ENCODE assay signal across 12 cellular contexts in the genomic region with DNA sequence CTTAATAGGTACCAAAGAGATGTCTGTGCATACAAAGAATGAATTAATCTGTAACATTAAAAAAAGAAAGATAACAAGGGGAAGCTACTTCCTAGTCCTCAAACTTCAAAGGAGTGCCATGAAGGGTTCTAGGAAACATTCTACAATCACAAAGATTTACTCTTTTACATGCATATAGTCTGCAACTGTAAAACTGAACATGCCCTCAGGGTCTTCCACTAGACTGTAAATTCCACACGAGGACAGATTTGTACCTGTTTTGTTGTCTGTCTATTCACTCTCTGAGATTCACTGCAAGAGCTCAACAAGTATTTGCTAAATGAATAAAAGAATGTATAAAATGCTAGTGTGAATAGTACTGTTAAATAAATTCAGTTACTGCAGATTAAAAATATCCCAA. TPM values are rescaled to one million over a fixed set of nuclear protein-coding genes. Genes with fewer than 3 reads are reported as not detected.
A peak's percentile ranks its signal among the peaks of the same experiment; 100 is the strongest.
DNase-seq lines count a peak whose midpoint lies in the region; ATAC-seq and TF ChIP-seq lines count a peak whose summit lies in the region.
"Had no signal": no experiment of that assay in that cellular context is flagged by ENCODE, and none has a peak within 500 bp of the region (broad histone marks: within the 10 kb centered on the region; RNA-seq: fewer than 3 reads in every experiment).

No MANE protein-coding gene starts in this region.

- H3K4me3 ChIP-seq in Panc1 (ENCODE audit: low read depth in 2 of 2, low read length in 2 of 2) (no peak overlapping the region), mesenchymal stem cell (ENCODE audit: insufficient read depth in 1 of 2, low read depth in 1 of 2, low read length in 2 of 2) (no peak overlapping the region)
- H3K4me3 ChIP-seq: PC-9, prostate gland had no signal

- H3K18ac ChIP-seq in mesenchymal stem cell (ENCODE audit: low read depth in 1 of 2, low read length in 2 of 2): no peak overlapping the region

- in situ Hi-C loops in Panc1 (cut with HindIII; ENCODE audit: low pct_unique_long_range_greater_than_20kb, low sequenced_read_pairs): no loop called here

- H3K9ac ChIP-seq in mesenchymal stem cell (ENCODE audit: low read length): no peak overlapping the region

- H3K4me3 Mint-ChIP-seq in activated T-cell treated with anti-CD3 and anti-CD28 coated beads, Interleukin-2, amount 50 U/mL, for 24 hours: peak overlapping the region; percentile 91
- no peak overlapping the region for H3K4me3 Mint-ChIP-seq in chondrocyte (ENCODE audit: unreplicated experiment)
- H3K4me3 Mint-ChIP-seq in stimulated activated memory B cell treated with anti-CD40 and anti-IgM and Interleukin-4, amounts not matched to agents 10 μg/mL and 1 μg/mL and 100 μg/mL, for 72 hours: peak overlapping the region; percentile 67

- no peak overlapping the region for H2AFZ ChIP-seq in mesenchymal stem cell (ENCODE audit: low read depth, low read length)
- H2AFZ ChIP-seq: PC-9 had no signal

- H3K4me1 ChIP-seq in Panc1 (ENCODE audit: control insufficient read depth, insufficient read depth, low read length): peaks cover 52% of the 10 kb centered on the region
- H3K4me1 ChIP-seq in mesenchymal stem cell (ENCODE audit: control insufficient read depth, insufficient read depth, low read depth, low read length): peaks cover 6% of the 10 kb centered on the region
- H3K4me1 ChIP-seq: prostate gland had no signal

- H3K14ac ChIP-seq in mesenchymal stem cell (ENCODE audit: low read length in 2 of 2): no peak overlapping the region

- peaks cover 16% of the 10 kb centered on the region for H3K79me1 ChIP-seq in mesenchymal stem cell (replicated peaks; ENCODE audit: low read length, poor library complexity, severe bottlenecking)

- no peak for ATAC-seq in Panc1
- ATAC-seq in stimulated activated memory B cell treated with anti-CD40 and anti-IgM and Interleukin-4, amounts not matched to agents 10 μg/mL and 1 μg/mL and 100 μg/mL, for 72 hours: no peak

- no peak overlapping the region for H2AK5ac ChIP-seq in mesenchymal stem cell (ENCODE audit: low read length, severe bottlenecking)

- no peaks in the 10 kb centered on the region for H3K9me3 Mint-ChIP-seq in activated T-cell treated with anti-CD3 and anti-CD28 coated beads, Interleukin-2, amount 50 U/mL, for 24 hours
- H3K9me3 Mint-ChIP-seq in chondrocyte (ENCODE audit: low read depth): no peaks in the 10 kb centered on the region
- no peaks in the 10 kb centered on the region for H3K9me3 Mint-ChIP-seq in stimulated activated memory B cell treated with anti-CD40 and anti-IgM and Interleukin-4, amounts not matched to agents 10 μg/mL and 1 μg/mL and 100 μg/mL, for 72 hours

- no CpG with 5 or more reads among the region's 1 CpG for WGBS in mesenchymal stem cell

- intact Hi-C loops in Panc1 (cut with micrococcal nuclease; ENCODE audit: unreplicated experiment): no loop called here

- peak overlapping the region; percentile 90 for H3K27ac Mint-ChIP-seq in activated T-cell treated with anti-CD3 and anti-CD28 coated beads, Interleukin-2, amount 50 U/mL, for 24 hours
- peak overlapping the region; percentile 27 for H3K27ac Mint-ChIP-seq in chondrocyte (ENCODE audit: unreplicated experiment)
- H3K27ac Mint-ChIP-seq in stimulated activated memory B cell treated with anti-CD40 and anti-IgM and Interleukin-4, amounts not matched to agents 10 μg/mL and 1 μg/mL and 100 μg/mL, for 72 hours: peak overlapping the region; percentile 85

- H3K9me3 ChIP-seq in Panc1 (ENCODE audit: control insufficient read depth, insufficient read depth, low read depth, low read length) (no peaks in the 10 kb centered on the region), mesenchymal stem cell (ENCODE audit: control insufficient read depth, low read length) (no peaks in the 10 kb centered on the region)
- H3K9me3 ChIP-seq: prostate gland had no signal

- H3K4ac ChIP-seq in mesenchymal stem cell (ENCODE audit: low read depth in 1 of 2, low read length in 2 of 2): no peak overlapping the region

- peaks cover 8% of the 10 kb centered on the region for H3K36me3 Mint-ChIP-seq in activated T-cell treated with anti-CD3 and anti-CD28 coated beads, Interleukin-2, amount 50 U/mL, for 24 hours (ENCODE audit: low read depth)
- no peaks in the 10 kb centered on the region for H3K36me3 Mint-ChIP-seq in chondrocyte (ENCODE audit: low read depth)
- no peaks in the 10 kb centered on the region for H3K36me3 Mint-ChIP-seq in stimulated activated memory B cell treated with anti-CD40 and anti-IgM and Interleukin-4, amounts not matched to agents 10 μg/mL and 1 μg/mL and 100 μg/mL, for 72 hours

- no peak overlapping the region for H4K91ac ChIP-seq in mesenchymal stem cell (ENCODE audit: low read length)

- H3K36me3 ChIP-seq in Panc1 (ENCODE audit: control insufficient read depth, insufficient read depth, low read length) (no peaks in the 10 kb centered on the region), mesenchymal stem cell (ENCODE audit: control insufficient read depth in 1 of 2, insufficient read depth in 2 of 2, low read depth in 1 of 2, low read length in 2 of 2) (no peaks in the 10 kb centered on the region)
- H3K36me3 ChIP-seq: prostate gland had no signal

- no peaks in the 10 kb centered on the region for H3K27me3 ChIP-seq in Panc1 (ENCODE audit: control insufficient read depth, insufficient read depth, low read length)
- no peaks in the 10 kb centered on the region for H3K27me3 ChIP-seq in mesenchymal stem cell (ENCODE audit: control insufficient read depth in 1 of 2, insufficient read depth in 1 of 2, low read length in 2 of 2)

- no peak overlapping the region for H2BK120ac ChIP-seq in mesenchymal stem cell (ENCODE audit: low read depth, low read length)

- H3K27me3 Mint-ChIP-seq in activated T-cell treated with anti-CD3 and anti-CD28 coated beads, Interleukin-2, amount 50 U/mL, for 24 hours: no peaks in the 10 kb centered on the region
- H3K27me3 Mint-ChIP-seq in chondrocyte (ENCODE audit: low read depth): no peaks in the 10 kb centered on the region
- H3K27me3 Mint-ChIP-seq in stimulated activated memory B cell treated with anti-CD40 and anti-IgM and Interleukin-4, amounts not matched to agents 10 μg/mL and 1 μg/mL and 100 μg/mL, for 72 hours: no peaks in the 10 kb centered on the region

- no peak for TF ChIP-seq CTCF in Panc1 (IDR thresholded peaks at IDR 0.05)
- TF ChIP-seq CTCF in chondrocyte (IDR thresholded peaks at IDR 0.05): no peak

- CTCF ChIA-PET in Panc1 (lab: Charles Lee): no interaction called here

- no peak overlapping the region for H2BK12ac ChIP-seq in mesenchymal stem cell (ENCODE audit: low read length in 2 of 2)

- no peak overlapping the region for H2BK15ac ChIP-seq in mesenchymal stem cell (ENCODE audit: low read depth, poor library complexity, severe bottlenecking)

- no peak overlapping the region for H3K4me2 ChIP-seq in mesenchymal stem cell (ENCODE audit: low read length, poor library complexity, severe bottlenecking)
- H3K4me2 ChIP-seq: PC-9 had no signal

- BruUV-seq in Panc1 (replicated peaks; lab: Mats Ljungman, UMichigan): no TSS peak

- H3K27ac ChIP-seq in Panc1 (ENCODE audit: low read length): peak overlapping the region; percentile 5; the same call in 1 of the 2 replicates
- H3K27ac ChIP-seq in mesenchymal stem cell (ENCODE audit: low read length, poor library complexity, severe bottlenecking): no peak overlapping the region
- H3K27ac ChIP-seq: PC-9, prostate gland had no signal

- H2BK5ac ChIP-seq in mesenchymal stem cell (ENCODE audit: low read depth, low read length, poor library complexity, severe bottlenecking): no peak overlapping the region

- POLR2A ChIA-PET in Panc1 (lab: Charles Lee): interaction anchor here (0.6 kb wide), 1 partner anchor 29 kb away, joined by 6 read pairs; no protein-coding TSS in a partner anchor

- H4K8ac ChIP-seq in mesenchymal stem cell (ENCODE audit: low read length): no peak overlapping the region

- peaks cover 75% of the 10 kb centered on the region for H3K4me1 Mint-ChIP-seq in activated T-cell treated with anti-CD3 and anti-CD28 coated beads, Interleukin-2, amount 50 U/mL, for 24 hours (ENCODE audit: low read depth)
- H3K4me1 Mint-ChIP-seq in chondrocyte (ENCODE audit: low read depth): peaks cover 65% of the 10 kb centered on the region
- peaks cover 69% of the 10 kb centered on the region for H3K4me1 Mint-ChIP-seq in stimulated activated memory B cell treated with anti-CD40 and anti-IgM and Interleukin-4, amounts not matched to agents 10 μg/mL and 1 μg/mL and 100 μg/mL, for 72 hours

- no peak overlapping the region for H3K23ac ChIP-seq in mesenchymal stem cell (ENCODE audit: low read length in 2 of 2)

- no peak for DNase-seq in activated T-cell treated with anti-CD3 and anti-CD28 coated beads, Interleukin-2, amount 50 U/mL, for 24 hours
- no peak for DNase-seq in activated T-cell treated with anti-CD3 and anti-CD28 coated beads, Interleukin-2, amount 50 U/mL, for 48 hours
- DNase-seq in Panc1 (ENCODE audit: low read depth, low spot score) (no peak), chondrocyte (ENCODE audit: low spot score) (no peak), ecto neural progenitor cell (ENCODE audit: low spot score) (no peak), mesenchymal stem cell (no peak)
- no peak for DNase-seq in stimulated activated CD4-positive, alpha-beta T cell treated with anti-CD3 and anti-CD28 coated beads, Interleukin-12 subunit alpha, Interleukin-12 subunit beta, amount 100 ng/mL, for 4 hours
- DNase-seq: NCI-H1694, NCI-H510A treated with DMSO at 0.1 percent for 48 hours, PC-9 had no signal

RNA-seq across cellular contexts. Expression of a gene that starts 4.4 kb away (rescaled TPM):
- total RNA-seq in Panc1 (2021; ENCODE audit: unreplicated experiment): 138 TPM
- 67.5 TPM for polyA plus RNA-seq in Panc1 (2012; ENCODE audit: insufficient read length)
- total RNA-seq in chondrocyte: 105 to 112 TPM (median 110 TPM) in 3 replicates
- polyA plus RNA-seq in mesenchymal stem cell (2013, experiment 1 of 2): 69.2 TPM
- polyA plus RNA-seq in mesenchymal stem cell (2013, experiment 2 of 2): 68.5 TPM

Comparison
In these comparisons a context has a peak if more than half of its experiments do, and no peak if none do; other contexts are left out.
1. H3K27ac Mint-ChIP-seq: peak in every context shown above with its lines; median percentile 90 in activated T-cell treated with anti-CD3 and anti-CD28 coated beads, Interleukin-2, amount 50 U/mL, for 24 hours; 85 in stimulated activated memory B cell treated with anti-CD40 and anti-IgM and Interleukin-4, amounts not matched to agents 10 μg/mL and 1 μg/mL and 100 μg/mL, for 72 hours; 27 in chondrocyte.